19 cellular contexts compared by ENCODE assay signal in the genomic region with DNA sequence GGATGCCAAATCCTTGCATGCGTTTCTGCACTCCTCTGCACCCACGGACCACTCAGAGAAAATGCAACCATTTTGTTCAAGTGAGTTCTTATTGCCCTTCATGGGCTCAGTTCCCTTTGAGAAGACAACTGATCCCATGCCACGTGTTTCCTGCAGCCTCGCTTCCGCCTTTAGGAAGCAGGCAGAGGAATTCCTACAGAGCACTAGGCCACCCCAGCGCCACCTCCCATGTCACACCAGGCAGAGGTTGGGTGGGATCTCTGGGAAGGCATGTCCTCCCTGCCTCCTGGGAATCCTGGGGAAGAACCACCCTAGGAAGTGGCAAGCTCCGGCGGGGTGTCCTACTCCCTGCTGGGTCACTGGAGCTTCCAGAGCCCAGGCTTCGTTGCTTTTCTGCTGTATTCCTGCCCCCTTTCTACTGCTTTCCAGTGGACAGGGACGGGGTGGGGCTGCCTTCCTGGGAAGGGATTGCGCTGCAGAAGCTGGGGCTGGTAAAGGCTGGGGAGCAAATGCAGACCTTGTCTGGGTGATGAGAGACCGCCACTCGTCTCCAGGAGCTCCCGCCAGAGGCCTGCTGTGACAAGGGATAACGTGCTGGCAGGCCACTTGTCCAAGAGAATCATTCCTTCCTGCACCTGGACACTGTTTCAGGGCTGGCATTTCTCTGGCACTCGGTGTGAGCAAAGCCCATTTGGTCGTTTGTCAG.
"Had no signal": no experiment of that assay in that cellular context is flagged by ENCODE, and none has a peak within 500 bp of the region (broad histone marks: within the 10 kb centered on the region; RNA-seq: fewer than 3 reads in every experiment).

No MANE protein-coding gene starts in this region.

- H3K9me3 ChIP-seq: prostate gland had no signal

- H3K27me3 ChIP-seq: brain microvascular endothelial cell, dorsolateral prefrontal cortex, sigmoid colon had no signal

- FAIRE-seq: endometrium, urothelium cell line had no signal

- H3K27ac Mint-ChIP-seq: activated naive CD8-positive, alpha-beta T cell; naive B cell had no signal

- H3K4me1 ChIP-seq: lower lobe of right lung, prostate gland had no signal

- H3K4me3 ChIP-seq: dorsolateral prefrontal cortex, lower lobe of right lung, prostate gland, sigmoid colon had no signal

- DNase-seq: activated CD4-positive, alpha-beta T cell treated with anti-CD3 and anti-CD28 coated beads, Interleukin-2, amount 50 U/mL, for 4 hours; activated gamma-delta T cell; activated T-cell treated with anti-CD3 and anti-CD28 coated beads, Interleukin-2, amount 50 U/mL, for 1 hour; amygdala; brain microvascular endothelial cell; kidney glomerular epithelial cell; lower lobe of right lung; midbrain; naive B cell; nucleus accumbens; sigmoid colon; stimulated activated CD4-positive, alpha-beta T cell treated with anti-CD3 and anti-CD28 coated beads, Interleukin-2, amount 100 ng/mL, for 48 hours; stimulated activated naive CD4-positive, alpha-beta T cell treated with Interleukin-2 at 50 U/mL for 16 hours had no signal

- H3K27ac ChIP-seq: brain microvascular endothelial cell, dorsolateral prefrontal cortex, lower lobe of right lung, prostate gland had no signal

- H3K4me3 Mint-ChIP-seq: activated naive CD8-positive, alpha-beta T cell; naive B cell had no signal

- H3K4me1 Mint-ChIP-seq: naive B cell had no signal

- ATAC-seq: esophagus mucosa, lower lobe of right lung had no signal

- H3K36me3 ChIP-seq: brain microvascular endothelial cell, lower lobe of right lung, prostate gland, sigmoid colon had no signal

- H3K36me3 Mint-ChIP-seq: activated naive CD8-positive, alpha-beta T cell; naive B cell had no signal
